In the genomic region with DNA sequence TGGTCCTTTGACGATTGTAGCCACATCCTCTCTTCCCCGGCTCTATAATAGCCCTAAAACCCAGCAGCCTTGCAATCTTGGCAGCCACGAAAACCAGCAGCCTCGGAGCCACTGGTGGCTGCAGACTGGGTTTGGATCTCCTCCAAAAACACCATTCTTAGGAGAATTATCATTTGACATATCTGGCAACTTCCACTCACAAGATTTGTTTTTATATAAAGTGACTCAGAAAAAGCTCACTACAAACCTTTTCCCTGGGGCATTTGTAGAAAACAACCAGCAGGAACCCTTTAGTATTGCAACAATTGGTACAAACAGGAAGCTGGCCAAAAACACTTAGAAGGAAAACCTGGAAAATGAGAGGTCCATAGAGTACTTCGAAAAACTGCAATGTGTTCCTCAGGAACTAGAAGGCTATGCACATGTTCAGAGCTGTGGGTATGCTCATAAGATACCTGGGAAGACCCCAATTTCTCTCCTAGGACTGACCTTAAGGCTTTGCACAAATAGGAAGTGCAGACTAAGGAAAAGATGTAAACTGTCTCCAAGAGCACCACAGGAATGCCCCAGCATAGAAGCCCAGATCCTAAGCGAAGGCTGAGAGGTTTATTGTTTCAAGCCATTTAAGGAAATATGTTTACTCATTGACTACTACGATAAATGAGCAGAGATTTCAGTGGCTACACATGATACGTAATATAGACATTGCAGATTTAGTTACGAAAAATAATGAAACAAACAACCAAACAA, we compare ENCODE assay signal across 1 cellular context.
TF ChIP-seq lines count a peak whose summit lies in the region.

No MANE protein-coding gene starts in this region.

TF ChIP-seq in IMR-90, 13 proteins besides CTCF, POLR2A, EP300 and RAD21:
- TF ChIP-seq MAZ (IDR thresholded peaks at IDR 0.05; ENCODE audit: borderline replicate concordance, low read depth, low read length) (no peak), USF2 (IDR thresholded peaks at IDR 0.05; ENCODE audit: low read depth, low read length) (no peak), CEBPB (IDR thresholded peaks at IDR 0.05; ENCODE audit: low read depth, low read length) (no peak), RCOR1 (IDR thresholded peaks at IDR 0.05; ENCODE audit: insufficient replicate concordance, low read length) (no peak), SMC3 (IDR thresholded peaks at IDR 0.05; ENCODE audit: low read depth, low read length) (no peak), CHD1 (IDR thresholded peaks at IDR 0.05; ENCODE audit: low read depth, low read length) (no peak)
- TF ChIP-seq, protein P1, sequence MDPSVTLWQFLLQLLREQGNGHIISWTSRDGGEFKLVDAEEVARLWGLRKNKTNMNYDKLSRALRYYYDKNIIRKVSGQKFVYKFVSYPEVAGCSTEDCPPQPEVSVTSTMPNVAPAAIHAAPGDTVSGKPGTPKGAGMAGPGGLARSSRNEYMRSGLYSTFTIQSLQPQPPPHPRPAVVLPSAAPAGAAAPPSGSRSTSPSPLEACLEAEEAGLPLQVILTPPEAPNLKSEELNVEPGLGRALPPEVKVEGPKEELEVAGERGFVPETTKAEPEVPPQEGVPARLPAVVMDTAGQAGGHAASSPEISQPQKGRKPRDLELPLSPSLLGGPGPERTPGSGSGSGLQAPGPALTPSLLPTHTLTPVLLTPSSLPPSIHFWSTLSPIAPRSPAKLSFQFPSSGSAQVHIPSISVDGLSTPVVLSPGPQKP (IDR thresholded peaks at IDR 0.05; ENCODE audit: borderline replicate concordance, low read depth, low read length): no peak
